Comparison of ENCODE assay signal across 38 cellular contexts in the genomic region with DNA sequence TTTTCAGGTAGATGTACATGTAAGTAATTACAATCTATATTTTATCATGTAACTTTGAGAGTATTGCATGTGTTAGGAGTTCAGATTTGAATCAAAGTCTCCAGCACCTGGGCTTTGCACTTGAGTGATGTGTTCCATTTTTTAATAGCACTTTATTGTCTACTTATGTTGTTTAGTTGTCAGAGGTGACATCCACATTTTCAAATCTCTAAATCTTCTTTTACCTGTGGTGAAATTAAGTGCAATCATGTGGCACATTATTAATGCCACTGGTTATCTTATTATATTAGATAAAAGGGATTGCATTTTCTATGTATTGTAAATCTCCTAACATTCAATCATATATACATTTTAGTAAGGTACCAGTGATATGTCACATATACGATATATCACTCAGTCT.
"Had no signal": no experiment of that assay in that cellular context is flagged by ENCODE, and none has a peak within 500 bp of the region (broad histone marks: within the 10 kb centered on the region; RNA-seq: fewer than 3 reads in every experiment).

No MANE protein-coding gene starts in this region.

- DNase-seq: activated effector memory CD4-positive, alpha-beta T cell treated with anti-CD3 and anti-CD28 coated beads, Interleukin-2, amount 50 U/mL, for 16 hours; activated effector memory CD4-positive, alpha-beta T cell treated with Interleukin-2 at 50 U/mL for 16 hours; activated gamma-delta T cell; activated gamma-delta T cell treated with Interleukin-2 at 50 U/mL for 16 hours; activated naive CD4-positive, alpha-beta T cell; activated naive CD4-positive, alpha-beta T cell treated with anti-CD3 and anti-CD28 coated beads for 36 hours; activated naive CD4-positive, alpha-beta T cell treated with anti-CD3 and anti-CD28 coated beads, Interleukin-2, amount 10 ng/mL, durations not matched to agents 7 days and 5 days; activated naive CD4-positive, alpha-beta T cell treated with anti-CD3 and anti-CD28 coated beads, Interleukin-2, amount 50 U/mL, for 16 hours; activated naive CD4-positive, alpha-beta T cell treated with Interleukin-2 at 50 U/mL for 16 hours; activated naive CD8-positive, alpha-beta T cell treated with anti-CD3 and anti-CD28 coated beads for 36 hours; activated naive CD8-positive, alpha-beta T cell treated with anti-CD3 and anti-CD28 coated beads, Interleukin-2, amount 10 ng/mL, durations not matched to agents 7 days and 5 days; activated naive CD8-positive, alpha-beta T cell treated with anti-CD3 and anti-CD28 coated beads, Interleukin-2, amount 50 U/mL, for 24 hours; activated T-cell treated with anti-CD3 and anti-CD28 coated beads, Interleukin-2, amount 50 U/mL, for 1 hour; activated T-cell treated with anti-CD3 and anti-CD28 coated beads, Interleukin-2, amount 50 U/mL, for 24 hours; activated T-cell treated with anti-CD3 and anti-CD28 coated beads, Interleukin-2, amount 50 U/mL, for 4 hours; activated T-cell treated with anti-CD3 and anti-CD28 coated beads, Interleukin-2, amount 50 U/mL, for 48 hours; activated T-cell treated with anti-CD3 and anti-CD28 coated beads, Interleukin-2, amount 50 U/mL, for 72 hours; adrenal gland; amniotic stem cell; amygdala; anterior cingulate cortex; aorta; body of pancreas; brain microvascular endothelial cell; caudate nucleus; central memory CD4-positive, alpha-beta T cell; cerebellar nuclear complex had no signal

- H3K9me3 ChIP-seq: adrenal gland, ascending aorta, body of pancreas, breast epithelium had no signal

- H3K27ac Mint-ChIP-seq: activated naive CD4-positive, alpha-beta T cell treated with anti-CD3 and anti-CD28 coated beads for 36 hours; activated naive CD4-positive, alpha-beta T cell treated with anti-CD3 and anti-CD28 coated beads, Interleukin-2, amount 10 ng/mL, durations not matched to agents 7 days and 5 days; activated naive CD4-positive, alpha-beta T cell treated with anti-CD3 and anti-CD28 coated beads, Interleukin-2, amount 50 U/mL, for 24 hours; activated naive CD4-positive, alpha-beta T cell treated with anti-CD3 and anti-CD28 coated beads, Interleukin-2, amount 50 U/mL, for 72 hours; activated naive CD8-positive, alpha-beta T cell; activated naive CD8-positive, alpha-beta T cell treated with anti-CD3 and anti-CD28 coated beads for 36 hours; activated naive CD8-positive, alpha-beta T cell treated with anti-CD3 and anti-CD28 coated beads, Interleukin-2, amount 10 ng/mL, durations not matched to agents 7 days and 5 days; activated naive CD8-positive, alpha-beta T cell treated with anti-CD3 and anti-CD28 coated beads, Interleukin-2, amount 50 U/mL, for 24 hours; activated T-cell treated with anti-CD3 and anti-CD28 coated beads, Interleukin-2, amount 50 U/mL, for 24 hours; activated T-cell treated with anti-CD3 and anti-CD28 coated beads, Interleukin-2, amount 50 U/mL, for 72 hours; activated T-helper 1 cell treated with anti-CD3 and anti-CD28 coated beads, Interleukin-12 subunit alpha, Interleukin-12 subunit beta, Interleukin-2, Interleukin-4 antibody, amounts not matched to agents 30 ng/mL and 10 ng/mL and 1 ng/mL, durations not matched to agents 14 hours and 24 hours and 36 hours; activated T-helper 17 cell treated with anti-CD3 and anti-CD28 coated beads, Interleukin-2, amount 50 U/mL, for 72 hours; activated T-helper 2 cell treated with anti-CD3 and anti-CD28 coated beads, Interferon-gamma antibody, Interleukin-2, Interleukin-4, amounts not matched to agents 10 μg/mL and 5 μg/mL and 100 μg/mL, durations not matched to agents 14 hours and 24 hours and 36 hours; brain had no signal

- H3K27ac ChIP-seq: adrenal gland, ascending aorta, body of pancreas, brain microvascular endothelial cell, breast epithelium, cardiac muscle cell had no signal

- H3K4me1 Mint-ChIP-seq: activated naive CD4-positive, alpha-beta T cell treated with anti-CD3 and anti-CD28 coated beads, Interleukin-2, amount 10 ng/mL, durations not matched to agents 7 days and 5 days; activated naive CD4-positive, alpha-beta T cell treated with anti-CD3 and anti-CD28 coated beads, Interleukin-2, amount 50 U/mL, for 24 hours; activated naive CD8-positive, alpha-beta T cell treated with anti-CD3 and anti-CD28 coated beads for 36 hours; activated naive CD8-positive, alpha-beta T cell treated with anti-CD3 and anti-CD28 coated beads, Interleukin-2, amount 10 ng/mL, durations not matched to agents 7 days and 5 days; activated naive CD8-positive, alpha-beta T cell treated with anti-CD3 and anti-CD28 coated beads, Interleukin-2, amount 50 U/mL, for 24 hours; activated T-helper 17 cell treated with anti-CD3 and anti-CD28 coated beads, Interleukin-2, amount 50 U/mL, for 72 hours; brain; central memory CD8-positive, alpha-beta T cell had no signal

- H3K4me3 ChIP-seq: adrenal gland, ascending aorta, body of pancreas, breast epithelium, cardiac muscle cell had no signal

- H3K4me3 Mint-ChIP-seq: activated naive CD4-positive, alpha-beta T cell treated with anti-CD3 and anti-CD28 coated beads for 36 hours; activated naive CD4-positive, alpha-beta T cell treated with anti-CD3 and anti-CD28 coated beads, Interleukin-2, amount 10 ng/mL, durations not matched to agents 7 days and 5 days; activated naive CD4-positive, alpha-beta T cell treated with anti-CD3 and anti-CD28 coated beads, Interleukin-2, amount 50 U/mL, for 24 hours; activated naive CD8-positive, alpha-beta T cell; activated naive CD8-positive, alpha-beta T cell treated with anti-CD3 and anti-CD28 coated beads for 36 hours; activated naive CD8-positive, alpha-beta T cell treated with anti-CD3 and anti-CD28 coated beads, Interleukin-2, amount 10 ng/mL, durations not matched to agents 7 days and 5 days; activated naive CD8-positive, alpha-beta T cell treated with anti-CD3 and anti-CD28 coated beads, Interleukin-2, amount 50 U/mL, for 24 hours; activated T-cell treated with anti-CD3 and anti-CD28 coated beads, Interleukin-2, amount 50 U/mL, for 24 hours; activated T-cell treated with anti-CD3 and anti-CD28 coated beads, Interleukin-2, amount 50 U/mL, for 4 hours; activated T-cell treated with anti-CD3 and anti-CD28 coated beads, Interleukin-2, amount 50 U/mL, for 72 hours; activated T-helper 1 cell treated with anti-CD3 and anti-CD28 coated beads, Interleukin-12 subunit alpha, Interleukin-12 subunit beta, Interleukin-2, Interleukin-4 antibody, amounts not matched to agents 30 ng/mL and 10 ng/mL and 1 ng/mL, durations not matched to agents 14 hours and 24 hours and 36 hours; activated T-helper 17 cell treated with anti-CD3 and anti-CD28 coated beads, Interleukin-2, amount 50 U/mL, for 72 hours; brain; central memory CD8-positive, alpha-beta T cell had no signal

- H3K27me3 ChIP-seq: ascending aorta, body of pancreas, brain microvascular endothelial cell, breast epithelium, cardiac muscle cell had no signal

- ATAC-seq: activated naive CD4-positive, alpha-beta T cell treated with anti-CD3 and anti-CD28 coated beads, Interleukin-2, amount 50 U/mL, for 72 hours; activated naive CD8-positive, alpha-beta T cell treated with anti-CD3 and anti-CD28 coated beads, Interleukin-2, amount 50 U/mL, for 24 hours; activated T-cell treated with anti-CD3 and anti-CD28 coated beads, Interleukin-2, amount 50 U/mL, for 4 hours; activated T-cell treated with anti-CD3 and anti-CD28 coated beads, Interleukin-2, amount 50 U/mL, for 72 hours; activated T-helper 17 cell treated with anti-CD3 and anti-CD28 coated beads, Interleukin-2, amount 50 U/mL, for 72 hours; body of pancreas had no signal

- H3K27me3 Mint-ChIP-seq: activated naive CD4-positive, alpha-beta T cell treated with anti-CD3 and anti-CD28 coated beads, Interleukin-2, amount 10 ng/mL, durations not matched to agents 7 days and 5 days; activated naive CD4-positive, alpha-beta T cell treated with anti-CD3 and anti-CD28 coated beads, Interleukin-2, amount 50 U/mL, for 24 hours; activated naive CD8-positive, alpha-beta T cell; activated naive CD8-positive, alpha-beta T cell treated with anti-CD3 and anti-CD28 coated beads for 36 hours; activated naive CD8-positive, alpha-beta T cell treated with anti-CD3 and anti-CD28 coated beads, Interleukin-2, amount 10 ng/mL, durations not matched to agents 7 days and 5 days; activated naive CD8-positive, alpha-beta T cell treated with anti-CD3 and anti-CD28 coated beads, Interleukin-2, amount 50 U/mL, for 24 hours; activated T-cell treated with anti-CD3 and anti-CD28 coated beads, Interleukin-2, amount 50 U/mL, for 24 hours; activated T-helper 17 cell treated with anti-CD3 and anti-CD28 coated beads, Interleukin-2, amount 50 U/mL, for 72 hours; brain; central memory CD8-positive, alpha-beta T cell had no signal

- H3K36me3 ChIP-seq: adrenal gland, ascending aorta, brain microvascular endothelial cell, breast epithelium, cardiac muscle cell had no signal

- H3K36me3 Mint-ChIP-seq: activated naive CD4-positive, alpha-beta T cell treated with anti-CD3 and anti-CD28 coated beads, Interleukin-2, amount 10 ng/mL, durations not matched to agents 7 days and 5 days; activated naive CD4-positive, alpha-beta T cell treated with anti-CD3 and anti-CD28 coated beads, Interleukin-2, amount 50 U/mL, for 24 hours; activated naive CD4-positive, alpha-beta T cell treated with anti-CD3 and anti-CD28 coated beads, Interleukin-2, amount 50 U/mL, for 72 hours; activated naive CD8-positive, alpha-beta T cell; activated naive CD8-positive, alpha-beta T cell treated with anti-CD3 and anti-CD28 coated beads for 36 hours; activated naive CD8-positive, alpha-beta T cell treated with anti-CD3 and anti-CD28 coated beads, Interleukin-2, amount 10 ng/mL, durations not matched to agents 7 days and 5 days; brain had no signal
